26 cellular contexts compared by ENCODE assay signal in genomic region chr2:39432701-39433100, GRCh38. TPM values are rescaled to one million over a fixed set of nuclear protein-coding genes. Genes with fewer than 3 reads are reported as not detected.
DNase-seq lines count a peak whose midpoint lies in the region; ATAC-seq and TF ChIP-seq lines count a peak whose summit lies in the region.
"Had no signal": no experiment of that assay in that cellular context is flagged by ENCODE, and none has a peak within 500 bp of the region (broad histone marks: within the 10 kb centered on the region; RNA-seq: fewer than 3 reads in every experiment).

No MANE protein-coding gene starts in this region.

- H3K9ac ChIP-seq in Loucy (ENCODE audit: low read depth, low read length, poor library complexity, severe bottlenecking) (peak overlapping the region; percentile 12), endocrine pancreas (ENCODE audit: control insufficient read depth, insufficient read depth, low read length) (no peak overlapping the region)

- no peak overlapping the region for H2AFZ ChIP-seq in Loucy (ENCODE audit: low read length)

- peaks cover 85% of the 10 kb centered on the region for H3K79me2 ChIP-seq in Loucy (ENCODE audit: insufficient read depth, low read length)

- peaks cover 63% of the 10 kb centered on the region for H3K4me1 ChIP-seq in Loucy (ENCODE audit: insufficient read depth, low read length, poor library complexity, severe bottlenecking)
- peaks cover 49% of the 10 kb centered on the region for H3K4me1 ChIP-seq in endocrine pancreas (ENCODE audit: control insufficient read depth, insufficient read depth, low read length)
- H3K4me1 ChIP-seq in gastrocnemius medialis = peaks cover 69 to 73% of the 10 kb centered on the region in 2 donors

- H3F3A ChIP-seq in Loucy (ENCODE audit: low read depth) = no peaks in the 10 kb centered on the region

- H3K27ac ChIP-seq in gastrocnemius medialis = peak overlapping the region; percentile 96 to 98 (median 98)

- no peaks in the 10 kb centered on the region for H3K27me3 ChIP-seq in Loucy (ENCODE audit: insufficient read depth, low read length, poor library complexity, severe bottlenecking)
- H3K27me3 ChIP-seq in endocrine pancreas (ENCODE audit: control insufficient read depth, insufficient read depth, low read length) = no peaks in the 10 kb centered on the region
- no peaks in the 10 kb centered on the region for H3K27me3 ChIP-seq in gastrocnemius medialis
- H3K27me3 ChIP-seq: dorsolateral prefrontal cortex, spleen, uterus had no signal

- H4K20me1 ChIP-seq in Loucy (ENCODE audit: insufficient read depth, low read length, poor library complexity, severe bottlenecking) = peaks cover 41% of the 10 kb centered on the region

- H3K4me3 ChIP-seq in Loucy (ENCODE audit: low read length, poor library complexity, severe bottlenecking) (peak overlapping the region; percentile 98), endocrine pancreas (ENCODE audit: control insufficient read depth, insufficient read depth, low read length) (peak overlapping the region; percentile 98), gastrocnemius medialis (peak overlapping the region in 1 of 4 donors; percentile 26)
- H3K4me3 ChIP-seq: spleen, uterus had no signal

- no peaks in the 10 kb centered on the region for H3K9me2 ChIP-seq in Loucy (replicated peaks; ENCODE audit: low read depth, low read length)

- DNase-seq in NCI-H510A treated with DMSO at 0.1 percent for 48 hours (lab: John Stamatoyannopoulos, UW) (peak; percentile 25), NCI-H510A (lab: John Stamatoyannopoulos, UW) (no peak), gastrocnemius medialis (no peak), NOMO-1 treated with dmso at 0.1 percent for 144 hours (lab: John Stamatoyannopoulos, UW; ENCODE audit: unreplicated experiment) (no peak)
- no peak for DNase-seq in effector CD8-positive, alpha-beta T cell (lab: John Stamatoyannopoulos, UW)
- DNase-seq: ACHN; activated B cell treated with CpG ODN at 0.5 μM for 24 hours; activated CD4-positive, alpha-beta T cell treated with anti-CD3 and anti-CD28 coated beads, Interleukin-2, amount 50 U/mL, for 4 hours; activated CD8-positive, alpha-beta memory T cell treated with anti-CD3 and anti-CD28 coated beads, Interleukin-2, amount 50 U/mL, for 4 hours; Caco-2; dorsolateral prefrontal cortex; foreskin fibroblast; KBM-7; left cardiac atrium; MM.1S; NCI-H2171; NCI-H774; nucleus accumbens; SHP77; spleen; stimulated activated CD4-positive, alpha-beta T cell treated with anti-CD3 and anti-CD28 coated beads, Interleukin-4, amount 100 ng/mL, for 1 hour; uterus had no signal

- in situ Hi-C loops in gastrocnemius medialis (cut with MboI; ENCODE audit: low sequenced_read_pairs in 4 of 4) = loop anchor here in 3 of 4 donors (10.0 kb wide), 2 partner anchors 48 to 58 kb away; no protein-coding TSS in a partner anchor

- TF ChIP-seq POLR2A in gastrocnemius medialis (IDR thresholded peaks at IDR 0.05) = no peak

- H3K36me3 ChIP-seq in Loucy (ENCODE audit: insufficient read depth, low read length) (no peaks in the 10 kb centered on the region), endocrine pancreas (ENCODE audit: control insufficient read depth, insufficient read depth, low read length) (no peaks in the 10 kb centered on the region), gastrocnemius medialis (no peaks in the 10 kb centered on the region)
- H3K36me3 ChIP-seq: spleen, uterus had no signal

- TF ChIP-seq CTCF in Loucy (conservative IDR thresholded peaks at IDR 0.05; ENCODE audit: low read length) (no peak), gastrocnemius medialis (IDR thresholded peaks at IDR 0.05 in 4 of 5, conservative IDR thresholded peaks at IDR 0.05 in 1 of 5) (no peak)

- intact Hi-C loops in gastrocnemius medialis (cut with DNase I; ENCODE audit: low total_unique reads) = loop anchor here (10.0 kb wide), 1 partner anchor 928 kb away; no protein-coding TSS in a partner anchor

- ATAC-seq in gastrocnemius medialis (no peak), GM21526 (IDR thresholded peaks at IDR 0.05; ENCODE audit: low FRiP score, unreplicated experiment) (no peak)
- ATAC-seq: left cardiac atrium; stimulated activated memory B cell treated with anti-CD40 and anti-IgM and Interleukin-4, amounts not matched to agents 10 μg/mL and 1 μg/mL and 100 μg/mL, for 72 hours had no signal

- H3K9me3 ChIP-seq in Loucy (ENCODE audit: insufficient read depth, low read depth, low read length) (no peaks in the 10 kb centered on the region), endocrine pancreas (ENCODE audit: control insufficient read depth, low read length) (no peaks in the 10 kb centered on the region), gastrocnemius medialis (no peaks in the 10 kb centered on the region)
- H3K9me3 ChIP-seq: Caco-2, spleen, uterus had no signal

- peak overlapping the region; percentile 83 for H3K4me2 ChIP-seq in Loucy (ENCODE audit: low read depth, low read length, poor library complexity, severe bottlenecking)

RNA-seq across cellular contexts. Expression of gene MAP4K3, which starts 4.4 kb away (rescaled TPM):
- 10 to 100 TPM; 23.0 to 52.1 (median 31.8) TPM for total RNA-seq in gastrocnemius medialis
